In genomic region chr7:111527545-111527944, GRCh38 we compare ENCODE assay signal across 11 cellular contexts. TPM values are rescaled to one million over a fixed set of nuclear protein-coding genes. Genes with fewer than 3 reads are reported as not detected.
DNase-seq lines count a peak whose midpoint lies in the region; ATAC-seq and TF ChIP-seq lines count a peak whose summit lies in the region.
"Had no signal": no experiment of that assay in that cellular context is flagged by ENCODE, and none has a peak within 500 bp of the region (broad histone marks: within the 10 kb centered on the region; RNA-seq: fewer than 3 reads in every experiment).

No MANE protein-coding gene starts in this region.

- ATAC-seq in GM19324 (IDR thresholded peaks at IDR 0.05; ENCODE audit: low FRiP score, unreplicated experiment) = peak; percentile 88
- ATAC-seq in HG02840 (IDR thresholded peaks at IDR 0.05; ENCODE audit: low FRiP score, unreplicated experiment) = peak; percentile 80
- ATAC-seq in HG03575 (IDR thresholded peaks at IDR 0.05; ENCODE audit: extremely low read depth, insufficient number of reproducible peaks, low FRiP score, unreplicated experiment) = peak; percentile 87

- no peaks in the 10 kb centered on the region for H3K36me3 Mint-ChIP-seq in chondrocyte (ENCODE audit: low read depth)

- H3K9me3 Mint-ChIP-seq in chondrocyte (ENCODE audit: low read depth) = no peaks in the 10 kb centered on the region

- no peaks in the 10 kb centered on the region for H3K27me3 ChIP-seq in DOHH2 (ENCODE audit: control insufficient read depth, low read length)

- no peaks in the 10 kb centered on the region for H3K36me3 ChIP-seq in DOHH2 (ENCODE audit: control insufficient read depth, low read length)

- H3K4me3 ChIP-seq in DOHH2 (ENCODE audit: low read length) = peak overlapping the region; percentile 10; the same call in 1 of the 2 replicates

- peaks cover 2% of the 10 kb centered on the region; the same call in 1 of the 2 replicates for H3K79me2 ChIP-seq in DOHH2 (ENCODE audit: control insufficient read depth, low read length)

- H3K27ac Mint-ChIP-seq in chondrocyte (ENCODE audit: unreplicated experiment) = no peak overlapping the region
- H3K27ac Mint-ChIP-seq: IgD-negative memory B cell had no signal

- TF ChIP-seq CTCF in DOHH2 (IDR thresholded peaks at IDR 0.05; ENCODE audit: low read depth, low read length, poor library complexity, severe bottlenecking) (no peak), chondrocyte (IDR thresholded peaks at IDR 0.05) (no peak)

- no peaks in the 10 kb centered on the region for H3K9me2 ChIP-seq in DOHH2 (replicated peaks; ENCODE audit: control insufficient read depth, low read length)

- no peak overlapping the region for H3K4me3 Mint-ChIP-seq in chondrocyte (ENCODE audit: unreplicated experiment)

- no peaks in the 10 kb centered on the region for H4K20me1 ChIP-seq in DOHH2 (ENCODE audit: control insufficient read depth, insufficient read depth, low read depth, low read length)

- peaks cover 26% of the 10 kb centered on the region for H3K4me1 ChIP-seq in DOHH2 (ENCODE audit: control insufficient read depth, low read length)

- no peak for DNase-seq in hippocampal formation (lab: John Stamatoyannopoulos, UW)
- DNase-seq in SW 1271 (lab: John Stamatoyannopoulos, UW) = no peak
- DNase-seq in chondrocyte (ENCODE audit: low spot score) = no peak
- no peak for DNase-seq in COLO829 (ENCODE audit: low spot score)
- DNase-seq: activated CD4-positive, CD25-positive, alpha-beta regulatory T cell treated with anti-CD3 and anti-CD28 coated beads, Interleukin-2, amount 50 U/mL, for 72 hours; stimulated activated CD4-positive, alpha-beta T cell treated with anti-CD3 and anti-CD28 coated beads, Interleukin-4, amount 100 ng/mL, for 1 hour had no signal

- peak overlapping the region; percentile 49 for H3K4me2 ChIP-seq in DOHH2 (ENCODE audit: low read length)

- no peak overlapping the region for H3K27ac ChIP-seq in DOHH2 (ENCODE audit: low read depth, low read length)

- H3K9me3 ChIP-seq in DOHH2 (ENCODE audit: control insufficient read depth, insufficient read depth, low read length) = no peaks in the 10 kb centered on the region

- H3K27me3 Mint-ChIP-seq in chondrocyte (ENCODE audit: low read depth) = no peaks in the 10 kb centered on the region
- H3K27me3 Mint-ChIP-seq: IgD-negative memory B cell had no signal

- peaks cover 12% of the 10 kb centered on the region for H3K4me1 Mint-ChIP-seq in chondrocyte (ENCODE audit: low read depth)

- no peaks in the 10 kb centered on the region; the same call in 1 of the 2 replicates for H3F3A ChIP-seq in DOHH2 (ENCODE audit: control insufficient read depth, insufficient read depth)

RNA-seq across cellular contexts. Expression of gene IMMP2L, which starts 34.7 kb away (rescaled TPM):
- total RNA-seq in chondrocyte = 6.1 to 11.0 TPM (median 10.8 TPM) in 3 replicates
